ENCODE assay signal across 1 cellular context in the genomic region with DNA sequence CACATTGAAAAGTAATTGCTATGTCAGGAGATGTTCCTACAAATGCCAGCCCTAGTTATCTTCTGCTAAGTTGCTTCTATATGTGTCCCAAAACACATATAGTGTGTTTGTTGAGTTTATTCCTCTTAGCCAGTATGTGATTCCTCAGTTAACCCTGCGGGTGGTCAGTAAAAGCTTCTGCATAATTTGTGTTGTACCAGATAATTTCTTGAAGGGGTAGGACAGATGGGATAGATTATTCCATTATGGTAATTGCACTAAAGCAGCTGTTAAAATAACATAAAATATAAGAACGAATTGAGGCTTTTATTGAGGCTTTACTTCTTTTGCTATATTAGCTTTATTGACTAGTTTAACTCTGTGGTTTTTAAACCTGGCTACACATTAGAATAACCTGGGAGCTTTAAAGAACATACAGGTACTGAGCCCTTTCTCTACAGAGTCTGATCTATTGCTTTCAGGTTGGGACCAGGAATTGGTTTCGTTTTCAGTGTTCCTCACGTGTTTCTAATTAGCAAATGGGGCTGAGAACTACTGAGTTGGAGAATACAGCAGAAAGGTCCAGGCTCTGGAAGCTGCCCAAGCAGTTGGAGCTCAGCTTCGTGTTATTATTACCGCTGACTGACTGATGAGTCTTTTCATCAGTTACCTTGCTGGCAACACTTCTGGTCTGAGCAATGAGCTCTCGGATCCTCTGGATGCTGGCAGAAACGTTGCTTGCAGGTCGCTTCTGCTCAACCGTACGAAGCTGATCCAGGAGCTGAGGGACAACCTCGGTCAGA.
TF ChIP-seq lines count a peak whose summit lies in the region.

No MANE protein-coding gene starts in this region.

TF ChIP-seq in SK-N-SH, 30 proteins besides CTCF, POLR2A, EP300 and RAD21 (continued from another document):
- no peak for TF ChIP-seq FOXM1 (IDR thresholded peaks at IDR 0.05; ENCODE audit: low read depth)
- TF ChIP-seq CHD2 (IDR thresholded peaks at IDR 0.05; ENCODE audit: low read length, partially characterized antibody), result peak; percentile 52
- TF ChIP-seq TCF12 (IDR thresholded peaks at IDR 0.05), result peak; percentile 68
- TF ChIP-seq RCOR1 (IDR thresholded peaks at IDR 0.05; ENCODE audit: low read length), result peak; percentile 39; the same call in 1 of the 2 replicates
- no peak for TF ChIP-seq IRF3 (IDR thresholded peaks at IDR 0.05; ENCODE audit: low read depth, low read length)
- no peak for TF ChIP-seq ZBTB33 (IDR thresholded peaks at IDR 0.05; ENCODE audit: borderline replicate concordance, low read depth)
- TF ChIP-seq, protein P1, sequence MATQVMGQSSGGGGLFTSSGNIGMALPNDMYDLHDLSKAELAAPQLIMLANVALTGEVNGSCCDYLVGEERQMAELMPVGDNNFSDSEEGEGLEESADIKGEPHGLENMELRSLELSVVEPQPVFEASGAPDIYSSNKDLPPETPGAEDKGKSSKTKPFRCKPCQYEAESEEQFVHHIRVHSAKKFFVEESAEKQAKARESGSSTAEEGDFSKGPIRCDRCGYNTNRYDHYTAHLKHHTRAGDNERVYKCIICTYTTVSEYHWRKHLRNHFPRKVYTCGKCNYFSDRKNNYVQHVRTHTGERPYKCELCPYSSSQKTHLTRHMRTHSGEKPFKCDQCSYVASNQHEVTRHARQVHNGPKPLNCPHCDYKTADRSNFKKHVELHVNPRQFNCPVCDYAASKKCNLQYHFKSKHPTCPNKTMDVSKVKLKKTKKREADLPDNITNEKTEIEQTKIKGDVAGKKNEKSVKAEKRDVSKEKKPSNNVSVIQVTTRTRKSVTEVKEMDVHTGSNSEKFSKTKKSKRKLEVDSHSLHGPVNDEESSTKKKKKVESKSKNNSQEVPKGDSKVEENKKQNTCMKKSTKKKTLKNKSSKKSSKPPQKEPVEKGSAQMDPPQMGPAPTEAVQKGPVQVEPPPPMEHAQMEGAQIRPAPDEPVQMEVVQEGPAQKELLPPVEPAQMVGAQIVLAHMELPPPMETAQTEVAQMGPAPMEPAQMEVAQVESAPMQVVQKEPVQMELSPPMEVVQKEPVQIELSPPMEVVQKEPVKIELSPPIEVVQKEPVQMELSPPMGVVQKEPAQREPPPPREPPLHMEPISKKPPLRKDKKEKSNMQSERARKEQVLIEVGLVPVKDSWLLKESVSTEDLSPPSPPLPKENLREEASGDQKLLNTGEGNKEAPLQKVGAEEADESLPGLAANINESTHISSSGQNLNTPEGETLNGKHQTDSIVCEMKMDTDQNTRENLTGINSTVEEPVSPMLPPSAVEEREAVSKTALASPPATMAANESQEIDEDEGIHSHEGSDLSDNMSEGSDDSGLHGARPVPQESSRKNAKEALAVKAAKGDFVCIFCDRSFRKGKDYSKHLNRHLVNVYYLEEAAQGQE (IDR thresholded peaks at IDR 0.05; ENCODE audit: low read depth, low read length), result no peak
- 0 out of 2 replicates have a peak, but pooled peaks have one; percentile 4 for TF ChIP-seq GATA2 (CRISPR knock-in tag; IDR thresholded peaks at IDR 0.05)
- TF ChIP-seq, protein P2, sequence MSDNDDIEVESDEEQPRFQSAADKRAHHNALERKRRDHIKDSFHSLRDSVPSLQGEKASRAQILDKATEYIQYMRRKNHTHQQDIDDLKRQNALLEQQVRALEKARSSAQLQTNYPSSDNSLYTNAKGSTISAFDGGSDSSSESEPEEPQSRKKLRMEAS (IDR thresholded peaks at IDR 0.05; ENCODE audit: low read depth), result 0 out of 2 replicates have a peak, but pooled peaks have one; percentile 15
